Comparison of ENCODE assay signal across 1 cellular context in genomic region chr1:53543771-53544695, GRCh38.
TF ChIP-seq lines count a peak whose summit lies in the region.

No MANE protein-coding gene starts in this region.

TF ChIP-seq in A549, 52 proteins besides CTCF, POLR2A, EP300 and RAD21 (continued from another document):
- TF ChIP-seq PHF8 (IDR thresholded peaks at IDR 0.05; ENCODE audit: borderline replicate concordance, low read depth) (no peak), EHMT2 (IDR thresholded peaks at IDR 0.05; ENCODE audit: low read depth) (no peak), HDAC2 (IDR thresholded peaks at IDR 0.05) (no peak)
